Comparison of ENCODE assay signal across 10 cellular contexts in genomic region chr13:101523732-101524131, GRCh38.
DNase-seq lines count a peak whose midpoint lies in the region; ATAC-seq and TF ChIP-seq lines count a peak whose summit lies in the region.
"Had no signal": no experiment of that assay in that cellular context is flagged by ENCODE, and none has a peak within 500 bp of the region (broad histone marks: within the 10 kb centered on the region; RNA-seq: fewer than 3 reads in every experiment).

No MANE protein-coding gene starts in this region.

- peaks cover 0 to 38% of the 10 kb centered on the region in 2 donors for H3K4me1 ChIP-seq in ascending aorta
- H3K4me1 ChIP-seq: suprapubic skin had no signal

- no peak for TF ChIP-seq CTCF in HFFc6 (IDR thresholded peaks at IDR 0.05)
- TF ChIP-seq CTCF in ascending aorta (IDR thresholded peaks at IDR 0.05), result no peak
- TF ChIP-seq CTCF in endothelial cell (IDR thresholded peaks at IDR 0.05; ENCODE audit: unreplicated experiment), result no peak

- H3K27ac Mint-ChIP-seq in HFFc6 (peak overlapping the region; percentile 72), endothelial cell (ENCODE audit: unreplicated experiment) (no peak overlapping the region)
- no peak overlapping the region for H3K27ac Mint-ChIP-seq in stimulated activated effector memory CD8-positive, alpha-beta T cell treated with anti-CD3 and anti-CD28 coated beads, Interleukin-12 subunit alpha, Interleukin-12 subunit beta, amount 100 ng/mL, for 72 hours

- DNase-seq in HFFc6, result peak; percentile 82
- peak; percentile 40 to 85 for DNase-seq in ascending aorta (ENCODE audit: low spot score in 2 of 2)
- peak; percentile 72 for DNase-seq in glomerular visceral epithelial cell (ENCODE audit: extremely low spot score)
- no peak for DNase-seq in stimulated activated effector memory CD8-positive, alpha-beta T cell treated with anti-CD3 and anti-CD28 coated beads, Interleukin-12 subunit alpha, Interleukin-12 subunit beta, amount 100 ng/mL, for 72 hours (ENCODE audit: low spot score in 2 of 2)
- DNase-seq in endothelial cell (ENCODE audit: low spot score), result no peak
- DNase-seq in NCI-H1048 (lab: John Stamatoyannopoulos, UW), result no peak
- no peak for DNase-seq in SW480 (ENCODE audit: low spot score)
- DNase-seq: NCI-H2171; stimulated activated CD4-positive, alpha-beta T cell treated with anti-CD3 and anti-CD28 coated beads, Interleukin-1b, Interleukin-23, amount 100 ng/mL, for 48 hours had no signal

- peak overlapping the region; percentile 20 to 72 for H3K27ac ChIP-seq in ascending aorta

- H3K9me3 ChIP-seq in ascending aorta, result no peaks in the 10 kb centered on the region
- H3K9me3 ChIP-seq: suprapubic skin had no signal

- H3K4me3 Mint-ChIP-seq in HFFc6, result peak overlapping the region; percentile 7; the same call in 1 of the 2 replicates
- no peak overlapping the region for H3K4me3 Mint-ChIP-seq in stimulated activated effector memory CD8-positive, alpha-beta T cell treated with anti-CD3 and anti-CD28 coated beads, Interleukin-12 subunit alpha, Interleukin-12 subunit beta, amount 100 ng/mL, for 72 hours
- no peak overlapping the region for H3K4me3 Mint-ChIP-seq in endothelial cell (ENCODE audit: unreplicated experiment)

- intact Hi-C loops in ascending aorta (cut with DNase I), result loop anchor here (10.0 kb wide), 1 partner anchor 1071 kb away; the partner anchor contains the start of gene TPP2

- no peaks in the 10 kb centered on the region for H3K27me3 ChIP-seq in ascending aorta
- H3K27me3 ChIP-seq: suprapubic skin had no signal

- H3K36me3 ChIP-seq in ascending aorta, result no peaks in the 10 kb centered on the region
- H3K36me3 ChIP-seq: suprapubic skin had no signal

- H3K4me1 Mint-ChIP-seq in HFFc6 (ENCODE audit: low read depth), result peaks cover 65% of the 10 kb centered on the region
- H3K4me1 Mint-ChIP-seq in stimulated activated effector memory CD8-positive, alpha-beta T cell treated with anti-CD3 and anti-CD28 coated beads, Interleukin-12 subunit alpha, Interleukin-12 subunit beta, amount 100 ng/mL, for 72 hours, result peaks cover 30% of the 10 kb centered on the region
- H3K4me1 Mint-ChIP-seq in endothelial cell (ENCODE audit: unreplicated experiment), result peaks cover 16% of the 10 kb centered on the region

- ATAC-seq in stimulated activated effector memory CD8-positive, alpha-beta T cell treated with anti-CD3 and anti-CD28 coated beads, Interleukin-12 subunit alpha, Interleukin-12 subunit beta, amount 100 ng/mL, for 72 hours, result peak; percentile 44

- peaks cover 31% of the 10 kb centered on the region; the same call in 1 of the 2 replicates for H3K36me3 Mint-ChIP-seq in HFFc6 (ENCODE audit: low read depth)
- no peaks in the 10 kb centered on the region for H3K36me3 Mint-ChIP-seq in stimulated activated effector memory CD8-positive, alpha-beta T cell treated with anti-CD3 and anti-CD28 coated beads, Interleukin-12 subunit alpha, Interleukin-12 subunit beta, amount 100 ng/mL, for 72 hours
- H3K36me3 Mint-ChIP-seq in endothelial cell (ENCODE audit: low read depth, unreplicated experiment), result no peaks in the 10 kb centered on the region

- peaks cover 4% of the 10 kb centered on the region; the same call in 1 of the 2 replicates for H3K27me3 Mint-ChIP-seq in HFFc6 (ENCODE audit: insufficient read depth)
- no peaks in the 10 kb centered on the region for H3K27me3 Mint-ChIP-seq in endothelial cell (ENCODE audit: unreplicated experiment)

- H3K9me3 Mint-ChIP-seq in HFFc6, result no peaks in the 10 kb centered on the region
- H3K9me3 Mint-ChIP-seq in stimulated activated effector memory CD8-positive, alpha-beta T cell treated with anti-CD3 and anti-CD28 coated beads, Interleukin-12 subunit alpha, Interleukin-12 subunit beta, amount 100 ng/mL, for 72 hours, result no peaks in the 10 kb centered on the region
- no peaks in the 10 kb centered on the region for H3K9me3 Mint-ChIP-seq in endothelial cell (ENCODE audit: unreplicated experiment)

- H3K4me3 ChIP-seq in ascending aorta, result no peak overlapping the region
- H3K4me3 ChIP-seq: suprapubic skin had no signal

Comparison
In these comparisons a context has a peak if more than half of its experiments do, and no peak if none do; other contexts are left out.
1. DNase-seq: peak in HFFc6 (single experiment), ascending aorta (2 of 2) and glomerular visceral epithelial cell (single experiment); none in stimulated activated effector memory CD8-positive, alpha-beta T cell treated with anti-CD3 and anti-CD28 coated beads, Interleukin-12 subunit alpha, Interleukin-12 subunit beta, amount 100 ng/mL, for 72 hours (0 of 2), endothelial cell (single experiment), NCI-H1048 (single experiment) and SW480 (single experiment).